ENCODE assay signal across 8 cellular contexts in genomic region chr11:64449381-64450167, GRCh38.
A peak's percentile ranks its signal among the peaks of the same experiment; 100 is the strongest.
DNase-seq lines count a peak whose midpoint lies in the region; ATAC-seq and TF ChIP-seq lines count a peak whose summit lies in the region.

No MANE protein-coding gene starts in this region.

- peak; percentile 90 for ATAC-seq in left lung

- H3K9me3 ChIP-seq in left lung = no peaks in the 10 kb centered on the region

- no peaks in the 10 kb centered on the region for H3K36me3 Mint-ChIP-seq in HFFc6 (ENCODE audit: low read depth)

- H3K36me3 ChIP-seq in left lung = no peaks in the 10 kb centered on the region

- DNase-seq in D341Med (ENCODE audit: low spot score) = peak; percentile 88
- DNase-seq in HFFc6 = peak; percentile 33
- DNase-seq in NCI-H446 (lab: John Stamatoyannopoulos, UW) = peak; percentile 57 to 75
- peak; percentile 85 for DNase-seq in activated CD4-positive, alpha-beta T cell treated with anti-CD3 and anti-CD28 coated beads for 48 hours
- no peak for DNase-seq in coronary artery (ENCODE audit: low spot score)
- DNase-seq in left lung = peak; percentile 55 to 84
- peak; percentile 72 for DNase-seq in stimulated activated CD4-positive, alpha-beta T cell treated with anti-CD3 and anti-CD28 coated beads, Interleukin-4, amount 100 ng/mL, for 1 hour
- no peak for DNase-seq in amniotic stem cell (lab: John Stamatoyannopoulos, UW)

- TF ChIP-seq CTCF in HFFc6 (IDR thresholded peaks at IDR 0.05) (peak; percentile 85), coronary artery (IDR thresholded peaks at IDR 0.05) (peak; percentile 72), left lung (IDR thresholded peaks at IDR 0.05) (peak; percentile 72 to 75)

- peak overlapping the region; percentile 62 for H3K4me3 ChIP-seq in coronary artery
- peak overlapping the region; percentile 5 to 36 for H3K4me3 ChIP-seq in left lung

- H3K27ac ChIP-seq in coronary artery = peak overlapping the region; percentile 46 to 89
- H3K27ac ChIP-seq in left lung = peak overlapping the region in 1 of 2 donors; percentile 79

- H3K9me3 Mint-ChIP-seq in HFFc6 = no peaks in the 10 kb centered on the region

- H3K4me1 Mint-ChIP-seq in HFFc6 (ENCODE audit: low read depth) = peaks cover 21% of the 10 kb centered on the region

- H3K27me3 Mint-ChIP-seq in HFFc6 (ENCODE audit: insufficient read depth) = peaks cover 51% of the 10 kb centered on the region

- H3K27ac Mint-ChIP-seq in HFFc6 = no peak overlapping the region

- intact Hi-C loops in left lung (cut with DNase I) = no loop called here

- peaks cover 13 to 26% of the 10 kb centered on the region in 2 donors for H3K4me1 ChIP-seq in left lung

- H3K27me3 ChIP-seq in left lung = peaks cover 0 to 56% of the 10 kb centered on the region in 2 donors

- H3K4me3 Mint-ChIP-seq in HFFc6 = 0 out of 2 replicates have a peak overlapping the region, but pooled peaks have one; percentile 69

Comparison
In these comparisons a context has a peak if more than half of its experiments do, and no peak if none do; other contexts are left out.
1. DNase-seq: peak in D341Med (single experiment), HFFc6 (single experiment), NCI-H446 (2 of 2), activated CD4-positive, alpha-beta T cell treated with anti-CD3 and anti-CD28 coated beads for 48 hours (single experiment), left lung (2 of 2) and stimulated activated CD4-positive, alpha-beta T cell treated with anti-CD3 and anti-CD28 coated beads, Interleukin-4, amount 100 ng/mL, for 1 hour (single experiment); none in coronary artery (single experiment) and amniotic stem cell (single experiment).
2. Peak in every context shown above with its lines, with median percentiles within 50 percentile points of each other: CTCF ChIP-seq.